1 cellular context compared by ENCODE assay signal in the genomic region with DNA sequence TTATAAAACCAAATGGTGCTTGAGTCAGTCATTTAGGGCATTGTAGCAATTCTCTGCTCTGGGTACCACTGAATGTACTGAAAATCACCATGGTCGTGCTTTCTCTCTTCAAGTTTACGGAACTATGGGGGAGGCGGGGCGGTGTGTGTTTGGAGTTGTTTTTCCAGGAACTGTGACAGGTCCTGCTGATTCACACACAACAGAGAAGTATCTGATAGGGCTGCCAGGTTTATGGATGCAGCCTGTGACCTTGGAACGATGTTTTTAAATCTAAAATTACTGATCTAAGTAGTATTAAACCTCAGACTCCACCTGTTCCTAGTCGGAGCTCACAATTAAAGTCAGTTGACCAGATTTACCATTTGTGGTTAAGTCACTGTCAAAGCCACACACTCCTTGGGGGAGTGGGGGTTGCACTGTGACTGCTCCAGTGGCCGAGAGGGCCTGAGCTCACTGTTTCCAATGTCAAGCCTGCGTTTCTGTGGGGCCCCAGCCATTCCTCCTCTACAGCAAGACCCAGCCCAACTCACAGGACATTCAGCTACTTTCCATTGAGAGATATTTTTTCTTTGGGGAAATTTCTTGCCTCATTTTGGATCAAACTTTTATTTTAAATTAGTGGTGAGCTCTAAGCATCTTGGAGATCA.
TF ChIP-seq lines count a peak whose summit lies in the region.

No MANE protein-coding gene starts in this region.

TF ChIP-seq in GM23338, 12 proteins besides CTCF, POLR2A, EP300 and RAD21 (continued from another document):
- no peak for TF ChIP-seq NANOG (IDR thresholded peaks at IDR 0.05; ENCODE audit: borderline replicate concordance)
- no peak for TF ChIP-seq JUNB (IDR thresholded peaks at IDR 0.05; ENCODE audit: unreplicated experiment)
- no peak for TF ChIP-seq STAT1 (IDR thresholded peaks at IDR 0.05; ENCODE audit: unreplicated experiment)
- TF ChIP-seq ZNF114 (CRISPR knock-in tag; IDR thresholded peaks at IDR 0.05): no peak
